Comparison of ENCODE assay signal across 1 cellular context in the genomic region with DNA sequence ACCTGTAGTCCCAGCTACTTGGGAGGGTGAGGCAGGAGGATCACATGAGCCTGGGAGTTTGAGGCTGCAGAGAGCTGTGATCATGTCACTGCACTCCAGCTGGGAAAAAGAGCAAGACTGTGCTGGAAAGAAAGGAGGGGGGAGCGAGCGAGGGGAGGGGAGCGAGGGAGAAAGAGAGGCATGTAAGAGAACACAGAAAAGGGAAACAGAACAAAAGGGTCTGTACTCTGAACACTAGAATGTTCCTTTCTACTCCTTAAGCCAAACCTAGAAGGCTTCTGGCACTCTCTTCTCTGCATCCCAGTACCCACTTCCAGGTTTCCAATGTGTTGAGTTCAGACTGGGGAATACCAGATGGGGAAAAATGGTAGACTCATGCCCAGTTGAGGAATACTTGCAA.
TF ChIP-seq lines count a peak whose summit lies in the region.

No MANE protein-coding gene starts in this region.

TF ChIP-seq in GM23338, 12 proteins besides CTCF, POLR2A, EP300 and RAD21 (continued from another document):
- TF ChIP-seq, protein P1, sequence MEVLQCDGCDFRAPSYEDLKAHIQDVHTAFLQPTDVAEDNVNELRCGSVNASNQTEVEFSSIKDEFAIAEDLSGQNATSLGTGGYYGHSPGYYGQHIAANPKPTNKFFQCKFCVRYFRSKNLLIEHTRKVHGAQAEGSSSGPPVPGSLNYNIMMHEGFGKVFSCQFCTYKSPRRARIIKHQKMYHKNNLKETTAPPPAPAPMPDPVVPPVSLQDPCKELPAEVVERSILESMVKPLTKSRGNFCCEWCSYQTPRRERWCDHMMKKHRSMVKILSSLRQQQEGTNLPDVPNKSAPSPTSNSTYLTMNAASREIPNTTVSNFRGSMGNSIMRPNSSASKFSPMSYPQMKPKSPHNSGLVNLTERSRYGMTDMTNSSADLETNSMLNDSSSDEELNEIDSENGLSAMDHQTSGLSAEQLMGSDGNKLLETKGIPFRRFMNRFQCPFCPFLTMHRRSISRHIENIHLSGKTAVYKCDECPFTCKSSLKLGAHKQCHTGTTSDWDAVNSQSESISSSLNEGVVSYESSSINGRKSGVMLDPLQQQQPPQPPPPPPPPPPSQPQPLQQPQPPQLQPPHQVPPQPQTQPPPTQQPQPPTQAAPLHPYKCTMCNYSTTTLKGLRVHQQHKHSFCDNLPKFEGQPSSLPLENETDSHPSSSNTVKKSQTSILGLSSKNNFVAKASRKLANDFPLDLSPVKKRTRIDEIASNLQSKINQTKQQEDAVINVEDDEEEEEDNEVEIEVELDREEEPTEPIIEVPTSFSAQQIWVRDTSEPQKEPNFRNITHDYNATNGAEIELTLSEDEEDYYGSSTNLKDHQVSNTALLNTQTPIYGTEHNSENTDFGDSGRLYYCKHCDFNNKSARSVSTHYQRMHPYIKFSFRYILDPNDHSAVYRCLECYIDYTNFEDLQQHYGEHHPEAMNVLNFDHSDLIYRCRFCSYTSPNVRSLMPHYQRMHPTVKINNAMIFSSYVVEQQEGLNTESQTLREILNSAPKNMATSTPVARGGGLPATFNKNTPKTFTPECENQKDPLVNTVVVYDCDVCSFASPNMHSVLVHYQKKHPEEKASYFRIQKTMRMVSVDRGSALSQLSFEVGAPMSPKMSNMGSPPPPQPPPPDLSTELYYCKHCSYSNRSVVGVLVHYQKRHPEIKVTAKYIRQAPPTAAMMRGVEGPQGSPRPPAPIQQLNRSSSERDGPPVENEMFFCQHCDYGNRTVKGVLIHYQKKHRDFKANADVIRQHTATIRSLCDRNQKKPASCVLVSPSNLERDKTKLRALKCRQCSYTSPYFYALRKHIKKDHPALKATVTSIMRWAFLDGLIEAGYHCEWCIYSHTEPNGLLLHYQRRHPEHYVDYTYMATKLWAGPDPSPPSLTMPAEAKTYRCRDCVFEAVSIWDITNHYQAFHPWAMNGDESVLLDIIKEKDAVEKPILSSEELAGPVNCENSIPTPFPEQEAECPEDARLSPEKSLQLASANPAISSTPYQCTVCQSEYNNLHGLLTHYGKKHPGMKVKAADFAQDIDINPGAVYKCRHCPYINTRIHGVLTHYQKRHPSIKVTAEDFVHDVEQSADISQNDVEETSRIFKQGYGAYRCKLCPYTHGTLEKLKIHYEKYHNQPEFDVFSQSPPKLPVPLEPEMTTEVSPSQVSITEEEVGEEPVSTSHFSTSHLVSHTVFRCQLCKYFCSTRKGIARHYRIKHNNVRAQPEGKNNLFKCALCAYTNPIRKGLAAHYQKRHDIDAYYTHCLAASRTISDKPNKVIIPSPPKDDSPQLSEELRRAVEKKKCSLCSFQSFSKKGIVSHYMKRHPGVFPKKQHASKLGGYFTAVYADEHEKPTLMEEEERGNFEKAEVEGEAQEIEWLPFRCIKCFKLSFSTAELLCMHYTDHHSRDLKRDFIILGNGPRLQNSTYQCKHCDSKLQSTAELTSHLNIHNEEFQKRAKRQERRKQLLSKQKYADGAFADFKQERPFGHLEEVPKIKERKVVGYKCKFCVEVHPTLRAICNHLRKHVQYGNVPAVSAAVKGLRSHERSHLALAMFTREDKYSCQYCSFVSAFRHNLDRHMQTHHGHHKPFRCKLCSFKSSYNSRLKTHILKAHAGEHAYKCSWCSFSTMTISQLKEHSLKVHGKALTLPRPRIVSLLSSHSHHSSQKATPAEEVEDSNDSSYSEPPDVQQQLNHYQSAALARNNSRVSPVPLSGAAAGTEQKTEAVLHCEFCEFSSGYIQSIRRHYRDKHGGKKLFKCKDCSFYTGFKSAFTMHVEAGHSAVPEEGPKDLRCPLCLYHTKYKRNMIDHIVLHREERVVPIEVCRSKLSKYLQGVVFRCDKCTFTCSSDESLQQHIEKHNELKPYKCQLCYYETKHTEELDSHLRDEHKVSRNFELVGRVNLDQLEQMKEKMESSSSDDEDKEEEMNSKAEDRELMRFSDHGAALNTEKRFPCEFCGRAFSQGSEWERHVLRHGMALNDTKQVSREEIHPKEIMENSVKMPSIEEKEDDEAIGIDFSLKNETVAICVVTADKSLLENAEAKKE (CRISPR knock-in tag; IDR thresholded peaks at IDR 0.05): no peak
- TF ChIP-seq, protein P2, sequence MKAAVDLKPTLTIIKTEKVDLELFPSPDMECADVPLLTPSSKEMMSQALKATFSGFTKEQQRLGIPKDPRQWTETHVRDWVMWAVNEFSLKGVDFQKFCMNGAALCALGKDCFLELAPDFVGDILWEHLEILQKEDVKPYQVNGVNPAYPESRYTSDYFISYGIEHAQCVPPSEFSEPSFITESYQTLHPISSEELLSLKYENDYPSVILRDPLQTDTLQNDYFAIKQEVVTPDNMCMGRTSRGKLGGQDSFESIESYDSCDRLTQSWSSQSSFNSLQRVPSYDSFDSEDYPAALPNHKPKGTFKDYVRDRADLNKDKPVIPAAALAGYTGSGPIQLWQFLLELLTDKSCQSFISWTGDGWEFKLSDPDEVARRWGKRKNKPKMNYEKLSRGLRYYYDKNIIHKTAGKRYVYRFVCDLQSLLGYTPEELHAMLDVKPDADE (IDR thresholded peaks at IDR 0.05): no peak
- TF ChIP-seq JUNB (IDR thresholded peaks at IDR 0.05; ENCODE audit: unreplicated experiment): no peak
- no peak for TF ChIP-seq POLR2AphosphoS5 (IDR thresholded peaks at IDR 0.05; ENCODE audit: low read depth)
